Comparison of ENCODE assay signal across 16 cellular contexts in the genomic region with DNA sequence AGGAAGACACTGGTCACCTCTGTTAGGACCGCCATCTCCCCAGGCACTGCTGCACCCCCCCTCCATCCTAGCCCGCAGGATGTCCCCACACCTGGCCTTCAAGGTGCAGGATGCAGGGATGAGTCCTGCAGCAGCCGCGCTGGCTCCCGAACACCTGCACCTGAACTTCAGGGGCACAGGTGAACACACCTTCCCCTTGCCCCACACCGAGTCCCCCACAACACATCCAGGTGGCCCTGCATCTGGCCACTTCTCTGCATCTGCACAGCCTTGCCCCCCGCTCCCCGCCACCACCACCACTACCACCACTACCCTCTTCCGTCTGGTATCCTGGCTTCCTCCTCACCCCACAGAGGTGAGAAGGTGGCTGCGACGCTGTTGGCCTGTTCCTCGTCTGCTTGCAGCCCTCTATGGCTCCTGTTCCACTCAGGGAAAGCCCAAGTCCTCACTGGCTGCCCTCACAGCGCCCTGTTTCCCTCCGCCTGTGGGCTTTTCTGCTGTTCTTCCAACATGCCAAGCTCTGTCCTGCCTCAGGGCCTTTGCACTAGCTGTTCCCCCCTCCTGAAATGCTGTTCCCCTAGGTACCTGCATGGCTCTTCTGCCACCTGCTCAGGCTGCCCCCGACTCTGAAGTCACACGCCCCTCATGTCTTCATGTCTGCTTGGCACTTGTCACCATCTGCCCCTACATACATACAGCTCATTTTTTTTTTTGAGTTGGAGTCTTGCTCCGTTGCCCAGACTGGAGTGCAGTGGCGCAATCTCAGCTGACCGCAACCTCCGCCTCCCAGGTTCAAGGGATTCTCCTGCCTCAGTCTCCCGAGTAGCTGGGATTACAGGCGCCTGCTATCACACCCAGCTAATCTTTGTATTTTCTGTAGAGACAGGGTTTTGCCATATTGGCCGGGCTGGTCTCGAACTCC. TPM values are rescaled to one million over a fixed set of nuclear protein-coding genes. Genes with fewer than 3 reads are reported as not detected.
A peak's percentile ranks its signal among the peaks of the same experiment; 100 is the strongest.
DNase-seq lines count a peak whose midpoint lies in the region; ATAC-seq and TF ChIP-seq lines count a peak whose summit lies in the region.
"Had no signal": no experiment of that assay in that cellular context is flagged by ENCODE, and none has a peak within 500 bp of the region (broad histone marks: within the 10 kb centered on the region; RNA-seq: fewer than 3 reads in every experiment).

No MANE protein-coding gene starts in this region.

- H3K36me3 Mint-ChIP-seq in activated CD4-positive, alpha-beta T cell treated with anti-CD3 and anti-CD28 coated beads, Interleukin-2, amount 10 ng/mL, durations not matched to agents 7 days and 5 days (ENCODE audit: low read depth): peaks cover 2% of the 10 kb centered on the region
- H3K36me3 Mint-ChIP-seq in activated CD4-positive, alpha-beta T cell treated with anti-CD3 and anti-CD28 coated beads for 36 hours (ENCODE audit: low read depth): peaks cover 11% of the 10 kb centered on the region
- H3K36me3 Mint-ChIP-seq in activated B cell treated with CpG ODN at 0.5 μM for 24 hours (ENCODE audit: low read depth) (peaks cover 26% of the 10 kb centered on the region), memory B cell (peaks cover 8% of the 10 kb centered on the region)

- ATAC-seq in activated CD4-positive, alpha-beta T cell treated with anti-CD3 and anti-CD28 coated beads for 36 hours: no peak
- ATAC-seq in activated B cell treated with CpG ODN at 0.5 μM for 24 hours (ENCODE audit: low read depth) (no peak), memory B cell (ENCODE audit: low read depth) (no peak)

- peak overlapping the region; percentile 40 for H3K9ac ChIP-seq in rectal smooth muscle tissue (ENCODE audit: low read length)
- H3K9ac ChIP-seq: SK-N-SH had no signal

- no peak overlapping the region for H3K4me3 Mint-ChIP-seq in activated CD4-positive, alpha-beta T cell treated with anti-CD3 and anti-CD28 coated beads, Interleukin-2, amount 10 ng/mL, durations not matched to agents 7 days and 5 days
- H3K4me3 Mint-ChIP-seq in activated CD4-positive, alpha-beta T cell treated with anti-CD3 and anti-CD28 coated beads for 36 hours: no peak overlapping the region
- H3K4me3 Mint-ChIP-seq in activated B cell treated with CpG ODN at 0.5 μM for 24 hours: peak overlapping the region; percentile 2
- peak overlapping the region; percentile 38 for H3K4me3 Mint-ChIP-seq in memory B cell
- H3K4me3 Mint-ChIP-seq: activated CD4-positive, alpha-beta memory T cell treated with anti-CD3 and anti-CD28 coated beads for 36 hours had no signal

- DNase-seq in activated CD4-positive, alpha-beta T cell treated with anti-CD3 and anti-CD28 coated beads, Interleukin-2, amount 10 ng/mL, durations not matched to agents 7 days and 5 days: no peak
- DNase-seq in activated CD4-positive, alpha-beta T cell treated with anti-CD3 and anti-CD28 coated beads for 36 hours: no peak
- no peak for DNase-seq in activated B cell treated with CpG ODN at 0.5 μM for 24 hours
- no peak for DNase-seq in memory B cell (ENCODE audit: low spot score in 2 of 2)
- DNase-seq in uterus: no peak
- DNase-seq in tibial artery: no peak
- DNase-seq in cardiac septum (ENCODE audit: low spot score): no peak
- DNase-seq: activated CD4-positive, alpha-beta memory T cell treated with anti-CD3 and anti-CD28 coated beads for 36 hours; NCI-H1105 treated with DMSO at 0.1 percent for 48 hours had no signal

- H3K4me1 ChIP-seq in rectal smooth muscle tissue (ENCODE audit: control insufficient read depth, insufficient read depth, low read length): peaks cover 3% of the 10 kb centered on the region
- peaks cover 0 to 23% of the 10 kb centered on the region in 2 donors for H3K4me1 ChIP-seq in uterus
- H3K4me1 ChIP-seq in tibial artery: peaks cover 0 to 26% (median 24%) of the 10 kb centered on the region in 4 donors
- H3K4me1 ChIP-seq: HAP-1 had no signal

- H3K36me3 ChIP-seq in rectal smooth muscle tissue (ENCODE audit: control insufficient read depth, insufficient read depth, low read length): peaks cover 15% of the 10 kb centered on the region
- H3K36me3 ChIP-seq in uterus: no peaks in the 10 kb centered on the region
- H3K36me3 ChIP-seq in tibial artery: peaks cover 21 to 43% (median 34%) of the 10 kb centered on the region in 3 donors
- H3K36me3 ChIP-seq: HAP-1 had no signal

- H3K27me3 ChIP-seq in rectal smooth muscle tissue (ENCODE audit: control insufficient read depth, insufficient read depth, low read length) (peaks cover 25% of the 10 kb centered on the region), uterus (peaks cover 0 to 6% of the 10 kb centered on the region in 2 donors), tibial artery (peaks cover 0 to 58% of the 10 kb centered on the region in 2 donors)

- TF ChIP-seq POLR2A in uterus (IDR thresholded peaks at IDR 0.05): no peak

- H3K4me3 ChIP-seq in rectal smooth muscle tissue (ENCODE audit: low read length) (no peak overlapping the region), uterus (no peak overlapping the region), tibial artery (no peak overlapping the region)
- H3K4me3 ChIP-seq: HAP-1, upper lobe of left lung had no signal

- POLR2A ChIA-PET in activated CD4-positive, alpha-beta T cell treated with anti-CD3 and anti-CD28 coated beads, Interleukin-2, amount 10 ng/mL, durations not matched to agents 7 days and 5 days (lab: Charles Lee): no interaction called here
- POLR2A ChIA-PET in activated CD4-positive, alpha-beta T cell treated with anti-CD3 and anti-CD28 coated beads for 36 hours (lab: Charles Lee): no interaction called here
- POLR2A ChIA-PET in activated B cell treated with CpG ODN at 0.5 μM for 24 hours (lab: Charles Lee): no interaction called here

- H3K9me3 Mint-ChIP-seq in activated CD4-positive, alpha-beta T cell treated with anti-CD3 and anti-CD28 coated beads, Interleukin-2, amount 10 ng/mL, durations not matched to agents 7 days and 5 days: no peaks in the 10 kb centered on the region
- no peaks in the 10 kb centered on the region for H3K9me3 Mint-ChIP-seq in activated CD4-positive, alpha-beta T cell treated with anti-CD3 and anti-CD28 coated beads for 36 hours (ENCODE audit: low read depth)
- H3K9me3 Mint-ChIP-seq in activated B cell treated with CpG ODN at 0.5 μM for 24 hours (no peaks in the 10 kb centered on the region), memory B cell (no peaks in the 10 kb centered on the region)
- H3K9me3 Mint-ChIP-seq: activated CD4-positive, alpha-beta memory T cell treated with anti-CD3 and anti-CD28 coated beads for 36 hours had no signal

- intact Hi-C loops in activated CD4-positive, alpha-beta T cell treated with anti-CD3 and anti-CD28 coated beads for 36 hours (cut with DNase I, micrococcal nuclease): no loop called here
- intact Hi-C loops in activated B cell treated with CpG ODN at 0.5 μM for 24 hours (cut with micrococcal nuclease) (no loop called here), uterus (cut with DNase I; ENCODE audit: low total_unique reads) (no loop called here), tibial artery (cut with DNase I; ENCODE audit: low total_unique reads) (no loop called here), cardiac septum (cut with DNase I) (no loop called here)

- H3K27ac ChIP-seq in rectal smooth muscle tissue (ENCODE audit: low read depth, low read length) (no peak overlapping the region), uterus (no peak overlapping the region), tibial artery (no peak overlapping the region)
- H3K27ac ChIP-seq: C4-2B, upper lobe of left lung had no signal

- H3K27me3 Mint-ChIP-seq in activated CD4-positive, alpha-beta T cell treated with anti-CD3 and anti-CD28 coated beads, Interleukin-2, amount 10 ng/mL, durations not matched to agents 7 days and 5 days: peaks cover 33% of the 10 kb centered on the region
- peaks cover 25% of the 10 kb centered on the region for H3K27me3 Mint-ChIP-seq in activated CD4-positive, alpha-beta T cell treated with anti-CD3 and anti-CD28 coated beads for 36 hours
- H3K27me3 Mint-ChIP-seq in activated B cell treated with CpG ODN at 0.5 μM for 24 hours: peaks cover 20% of the 10 kb centered on the region
- H3K27me3 Mint-ChIP-seq in memory B cell: peaks cover 19% of the 10 kb centered on the region

- H3K9me3 ChIP-seq in uterus (no peaks in the 10 kb centered on the region), tibial artery (no peaks in the 10 kb centered on the region)
- H3K9me3 ChIP-seq: HAP-1, SK-N-SH, upper lobe of left lung had no signal

- H3K27ac Mint-ChIP-seq in activated CD4-positive, alpha-beta T cell treated with anti-CD3 and anti-CD28 coated beads, Interleukin-2, amount 10 ng/mL, durations not matched to agents 7 days and 5 days: peak overlapping the region; percentile 26
- H3K27ac Mint-ChIP-seq in activated CD4-positive, alpha-beta T cell treated with anti-CD3 and anti-CD28 coated beads for 36 hours: no peak overlapping the region
- H3K27ac Mint-ChIP-seq in activated B cell treated with CpG ODN at 0.5 μM for 24 hours (peak overlapping the region; percentile 4), memory B cell (no peak overlapping the region)
- H3K27ac Mint-ChIP-seq: activated CD4-positive, alpha-beta memory T cell treated with anti-CD3 and anti-CD28 coated beads for 36 hours had no signal

- CTCF ChIA-PET in activated CD4-positive, alpha-beta T cell treated with anti-CD3 and anti-CD28 coated beads, Interleukin-2, amount 10 ng/mL, durations not matched to agents 7 days and 5 days (lab: Charles Lee): no interaction called here
- CTCF ChIA-PET in activated CD4-positive, alpha-beta T cell treated with anti-CD3 and anti-CD28 coated beads for 36 hours (lab: Charles Lee): no interaction called here
- CTCF ChIA-PET in activated B cell treated with CpG ODN at 0.5 μM for 24 hours (lab: Charles Lee): no interaction called here

- TF ChIP-seq CTCF in activated B cell treated with CpG ODN at 0.5 μM for 24 hours (IDR thresholded peaks at IDR 0.05) (no peak), uterus (IDR thresholded peaks at IDR 0.05) (no peak), tibial artery (IDR thresholded peaks at IDR 0.05) (no peak)

- peaks cover 2% of the 10 kb centered on the region for H3K4me1 Mint-ChIP-seq in activated CD4-positive, alpha-beta T cell treated with anti-CD3 and anti-CD28 coated beads, Interleukin-2, amount 10 ng/mL, durations not matched to agents 7 days and 5 days
- peaks cover 4% of the 10 kb centered on the region for H3K4me1 Mint-ChIP-seq in activated CD4-positive, alpha-beta T cell treated with anti-CD3 and anti-CD28 coated beads for 36 hours
- H3K4me1 Mint-ChIP-seq in activated B cell treated with CpG ODN at 0.5 μM for 24 hours (peaks cover 18% of the 10 kb centered on the region), memory B cell (peaks cover 10% of the 10 kb centered on the region)

RNA-seq across cellular contexts. Expression of a gene that starts 1.4 kb away (rescaled TPM):
- not detected for total RNA-seq in activated CD4-positive, alpha-beta T cell treated with anti-CD3 and anti-CD28 coated beads, Interleukin-2, amount 10 ng/mL, durations not matched to agents 7 days and 5 days
- under 1 TPM; 0.11 to 0.16 TPM for total RNA-seq in activated CD4-positive, alpha-beta T cell treated with anti-CD3 and anti-CD28 coated beads for 36 hours
- total RNA-seq in activated B cell treated with CpG ODN at 0.5 μM for 24 hours (not detected in 2 replicates), uterus (1 to 10 TPM in 1 of 4 donors, under 1 TPM in 1, not detected in 2; 0.30 to 4.9 TPM), cardiac septum (1.8 TPM)
- total RNA-seq: activated CD4-positive, alpha-beta memory T cell treated with anti-CD3 and anti-CD28 coated beads for 36 hours; Daoy; mononuclear cell had no signal

RNA-seq across cellular contexts. Expression of a gene that starts 21.8 kb away (rescaled TPM):
- total RNA-seq in activated CD4-positive, alpha-beta T cell treated with anti-CD3 and anti-CD28 coated beads, Interleukin-2, amount 10 ng/mL, durations not matched to agents 7 days and 5 days: 100 to 1,000 TPM; 218 to 258 TPM
- total RNA-seq in activated CD4-positive, alpha-beta T cell treated with anti-CD3 and anti-CD28 coated beads for 36 hours: 100 to 1,000 TPM; 158 to 182 TPM
- total RNA-seq in activated B cell treated with CpG ODN at 0.5 μM for 24 hours: 182 and 253 TPM in 2 replicates
- 100 to 1,000 TPM in 2 of 4 donors, 10 to 100 TPM in 2; 93.7 to 190 (median 134) TPM for total RNA-seq in uterus
- total RNA-seq in cardiac septum: 133 TPM

RNA-seq across cellular contexts. Expression of a gene that starts 22.1 kb away (rescaled TPM):
- total RNA-seq in activated CD4-positive, alpha-beta T cell treated with anti-CD3 and anti-CD28 coated beads, Interleukin-2, amount 10 ng/mL, durations not matched to agents 7 days and 5 days: 10 to 100 TPM; 40.6 to 50.6 TPM
- total RNA-seq in activated CD4-positive, alpha-beta T cell treated with anti-CD3 and anti-CD28 coated beads for 36 hours: 10 to 100 TPM; 51.4 to 53.4 TPM
- total RNA-seq in activated B cell treated with CpG ODN at 0.5 μM for 24 hours (49.0 and 53.6 TPM in 2 replicates), uterus (10 to 100 TPM; 27.7 to 40.9 (median 31.4) TPM), cardiac septum (22.9 TPM)

RNA-seq across cellular contexts. Expression of a gene that starts 43.6 kb away (rescaled TPM):
- total RNA-seq in activated CD4-positive, alpha-beta T cell treated with anti-CD3 and anti-CD28 coated beads, Interleukin-2, amount 10 ng/mL, durations not matched to agents 7 days and 5 days: not detected
- total RNA-seq in activated CD4-positive, alpha-beta T cell treated with anti-CD3 and anti-CD28 coated beads for 36 hours: under 1 TPM; 0.46 to 0.62 TPM
- 1.9 and 2.3 TPM in 2 replicates for total RNA-seq in activated B cell treated with CpG ODN at 0.5 μM for 24 hours
- 10 to 100 TPM in 3 of 4 donors, 1 to 10 TPM in 1; 4.4 to 24.8 (median 23.3) TPM for total RNA-seq in uterus
- total RNA-seq in cardiac septum: 15.6 TPM

Comparison
In these comparisons a context has a peak if more than half of its experiments do, and no peak if none do; other contexts are left out.
1. H3K27ac Mint-ChIP-seq: peak in activated CD4-positive, alpha-beta T cell treated with anti-CD3 and anti-CD28 coated beads, Interleukin-2, amount 10 ng/mL, durations not matched to agents 7 days and 5 days (single experiment) and activated B cell treated with CpG ODN at 0.5 μM for 24 hours (single experiment); none in activated CD4-positive, alpha-beta T cell treated with anti-CD3 and anti-CD28 coated beads for 36 hours (single experiment) and memory B cell (single experiment).
2. H3K4me3 Mint-ChIP-seq: peak in activated B cell treated with CpG ODN at 0.5 μM for 24 hours (single experiment) and memory B cell (single experiment); none in activated CD4-positive, alpha-beta T cell treated with anti-CD3 and anti-CD28 coated beads, Interleukin-2, amount 10 ng/mL, durations not matched to agents 7 days and 5 days (single experiment) and activated CD4-positive, alpha-beta T cell treated with anti-CD3 and anti-CD28 coated beads for 36 hours (single experiment).